Comparison of ENCODE assay signal across 19 cellular contexts in the genomic region with DNA sequence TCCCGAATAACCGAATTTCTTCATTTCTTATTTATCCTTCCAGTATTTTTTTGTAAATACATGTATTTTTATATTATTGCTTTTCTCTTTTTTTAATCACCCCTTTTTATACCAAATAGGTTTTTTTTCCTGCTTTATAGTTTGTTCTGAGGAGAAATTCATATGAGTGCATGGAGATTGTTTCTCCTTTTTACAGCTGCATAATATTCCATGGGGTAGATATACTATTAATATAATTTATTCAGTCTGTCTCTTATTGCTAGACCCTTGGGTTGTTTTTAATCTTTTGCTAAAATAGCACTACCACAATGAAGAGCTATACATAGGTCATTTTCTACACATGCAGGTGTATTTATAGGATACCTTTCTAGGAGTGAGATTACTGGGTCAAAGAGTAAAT.
"Had no signal": no experiment of that assay in that cellular context is flagged by ENCODE, and none has a peak within 500 bp of the region (broad histone marks: within the 10 kb centered on the region; RNA-seq: fewer than 3 reads in every experiment).

No MANE protein-coding gene starts in this region.

- H3K36me3 ChIP-seq: colonic mucosa had no signal

- DNase-seq: colonic mucosa; dermis blood vessel endothelial cell; effector CD4-positive, alpha-beta T cell; foreskin melanocyte; heart left ventricle; mesendoderm; naive B cell; occipital lobe; pancreas; right cardiac atrium; stimulated activated CD4-positive, alpha-beta T cell treated with anti-CD3 and anti-CD28 coated beads, Interleukin-2, amount 100 ng/mL, for 48 hours; stimulated activated naive CD4-positive, alpha-beta T cell treated with Interleukin-2 at 50 U/mL for 16 hours; tibial artery; upper lobe of left lung had no signal

- H3K27me3 Mint-ChIP-seq: naive B cell, progenitor cell of endocrine pancreas had no signal

- H3K27ac ChIP-seq: colonic mucosa had no signal

- H3K27ac Mint-ChIP-seq: progenitor cell of endocrine pancreas had no signal

- H3K4me3 ChIP-seq: colonic mucosa, pancreas, tibial artery, vagina had no signal

- H3K27me3 ChIP-seq: colonic mucosa, heart left ventricle, pancreas, suprapubic skin, tibial artery, upper lobe of left lung, vagina had no signal

- ATAC-seq: heart left ventricle, pancreas, right cardiac atrium had no signal

- H3K9me3 ChIP-seq: colonic mucosa, heart left ventricle, pancreas, suprapubic skin, tibial artery, upper lobe of left lung, vagina had no signal

- FAIRE-seq: pancreas, small intestine had no signal

- H3K9me3 Mint-ChIP-seq: naive B cell, nephron had no signal
